ENCODE assay signal across 1 cellular context in the genomic region with DNA sequence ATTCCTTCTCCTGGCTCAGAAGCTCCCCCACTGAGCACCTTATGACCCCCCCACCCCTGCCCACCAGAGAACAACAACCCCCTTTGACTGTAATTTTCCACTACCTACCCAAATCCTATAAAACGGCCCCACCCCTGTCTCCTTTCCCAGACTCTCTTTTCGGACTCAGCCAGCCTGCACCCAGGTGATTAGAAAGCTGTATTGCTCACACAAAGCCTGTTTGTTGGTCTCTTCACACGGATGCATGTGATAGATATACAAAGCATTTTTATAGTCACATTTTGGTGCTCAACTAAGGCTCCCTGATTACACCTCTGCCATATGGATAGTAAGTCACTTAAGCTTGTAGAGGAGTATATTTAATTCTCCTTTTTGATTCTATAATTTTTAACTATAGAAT.
TF ChIP-seq lines count a peak whose summit lies in the region.

No MANE protein-coding gene starts in this region.

TF ChIP-seq in GM23338, 12 proteins besides CTCF, POLR2A, EP300 and RAD21 (continued from another document):
- TF ChIP-seq, protein P1, sequence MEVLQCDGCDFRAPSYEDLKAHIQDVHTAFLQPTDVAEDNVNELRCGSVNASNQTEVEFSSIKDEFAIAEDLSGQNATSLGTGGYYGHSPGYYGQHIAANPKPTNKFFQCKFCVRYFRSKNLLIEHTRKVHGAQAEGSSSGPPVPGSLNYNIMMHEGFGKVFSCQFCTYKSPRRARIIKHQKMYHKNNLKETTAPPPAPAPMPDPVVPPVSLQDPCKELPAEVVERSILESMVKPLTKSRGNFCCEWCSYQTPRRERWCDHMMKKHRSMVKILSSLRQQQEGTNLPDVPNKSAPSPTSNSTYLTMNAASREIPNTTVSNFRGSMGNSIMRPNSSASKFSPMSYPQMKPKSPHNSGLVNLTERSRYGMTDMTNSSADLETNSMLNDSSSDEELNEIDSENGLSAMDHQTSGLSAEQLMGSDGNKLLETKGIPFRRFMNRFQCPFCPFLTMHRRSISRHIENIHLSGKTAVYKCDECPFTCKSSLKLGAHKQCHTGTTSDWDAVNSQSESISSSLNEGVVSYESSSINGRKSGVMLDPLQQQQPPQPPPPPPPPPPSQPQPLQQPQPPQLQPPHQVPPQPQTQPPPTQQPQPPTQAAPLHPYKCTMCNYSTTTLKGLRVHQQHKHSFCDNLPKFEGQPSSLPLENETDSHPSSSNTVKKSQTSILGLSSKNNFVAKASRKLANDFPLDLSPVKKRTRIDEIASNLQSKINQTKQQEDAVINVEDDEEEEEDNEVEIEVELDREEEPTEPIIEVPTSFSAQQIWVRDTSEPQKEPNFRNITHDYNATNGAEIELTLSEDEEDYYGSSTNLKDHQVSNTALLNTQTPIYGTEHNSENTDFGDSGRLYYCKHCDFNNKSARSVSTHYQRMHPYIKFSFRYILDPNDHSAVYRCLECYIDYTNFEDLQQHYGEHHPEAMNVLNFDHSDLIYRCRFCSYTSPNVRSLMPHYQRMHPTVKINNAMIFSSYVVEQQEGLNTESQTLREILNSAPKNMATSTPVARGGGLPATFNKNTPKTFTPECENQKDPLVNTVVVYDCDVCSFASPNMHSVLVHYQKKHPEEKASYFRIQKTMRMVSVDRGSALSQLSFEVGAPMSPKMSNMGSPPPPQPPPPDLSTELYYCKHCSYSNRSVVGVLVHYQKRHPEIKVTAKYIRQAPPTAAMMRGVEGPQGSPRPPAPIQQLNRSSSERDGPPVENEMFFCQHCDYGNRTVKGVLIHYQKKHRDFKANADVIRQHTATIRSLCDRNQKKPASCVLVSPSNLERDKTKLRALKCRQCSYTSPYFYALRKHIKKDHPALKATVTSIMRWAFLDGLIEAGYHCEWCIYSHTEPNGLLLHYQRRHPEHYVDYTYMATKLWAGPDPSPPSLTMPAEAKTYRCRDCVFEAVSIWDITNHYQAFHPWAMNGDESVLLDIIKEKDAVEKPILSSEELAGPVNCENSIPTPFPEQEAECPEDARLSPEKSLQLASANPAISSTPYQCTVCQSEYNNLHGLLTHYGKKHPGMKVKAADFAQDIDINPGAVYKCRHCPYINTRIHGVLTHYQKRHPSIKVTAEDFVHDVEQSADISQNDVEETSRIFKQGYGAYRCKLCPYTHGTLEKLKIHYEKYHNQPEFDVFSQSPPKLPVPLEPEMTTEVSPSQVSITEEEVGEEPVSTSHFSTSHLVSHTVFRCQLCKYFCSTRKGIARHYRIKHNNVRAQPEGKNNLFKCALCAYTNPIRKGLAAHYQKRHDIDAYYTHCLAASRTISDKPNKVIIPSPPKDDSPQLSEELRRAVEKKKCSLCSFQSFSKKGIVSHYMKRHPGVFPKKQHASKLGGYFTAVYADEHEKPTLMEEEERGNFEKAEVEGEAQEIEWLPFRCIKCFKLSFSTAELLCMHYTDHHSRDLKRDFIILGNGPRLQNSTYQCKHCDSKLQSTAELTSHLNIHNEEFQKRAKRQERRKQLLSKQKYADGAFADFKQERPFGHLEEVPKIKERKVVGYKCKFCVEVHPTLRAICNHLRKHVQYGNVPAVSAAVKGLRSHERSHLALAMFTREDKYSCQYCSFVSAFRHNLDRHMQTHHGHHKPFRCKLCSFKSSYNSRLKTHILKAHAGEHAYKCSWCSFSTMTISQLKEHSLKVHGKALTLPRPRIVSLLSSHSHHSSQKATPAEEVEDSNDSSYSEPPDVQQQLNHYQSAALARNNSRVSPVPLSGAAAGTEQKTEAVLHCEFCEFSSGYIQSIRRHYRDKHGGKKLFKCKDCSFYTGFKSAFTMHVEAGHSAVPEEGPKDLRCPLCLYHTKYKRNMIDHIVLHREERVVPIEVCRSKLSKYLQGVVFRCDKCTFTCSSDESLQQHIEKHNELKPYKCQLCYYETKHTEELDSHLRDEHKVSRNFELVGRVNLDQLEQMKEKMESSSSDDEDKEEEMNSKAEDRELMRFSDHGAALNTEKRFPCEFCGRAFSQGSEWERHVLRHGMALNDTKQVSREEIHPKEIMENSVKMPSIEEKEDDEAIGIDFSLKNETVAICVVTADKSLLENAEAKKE (CRISPR knock-in tag; IDR thresholded peaks at IDR 0.05) = no peak
- TF ChIP-seq EZH2 (IDR thresholded peaks at IDR 0.05; ENCODE audit: low read depth, unreplicated experiment) = no peak
